In genomic region chr12:115470977-115471376, GRCh38 we compare ENCODE assay signal across 1 cellular context.
TF ChIP-seq lines count a peak whose summit lies in the region.

No MANE protein-coding gene starts in this region.

TF ChIP-seq in H1, 55 proteins besides CTCF, POLR2A, EP300 and RAD21 (continued from another document):
- TF ChIP-seq ASH2L (IDR thresholded peaks at IDR 0.05; ENCODE audit: low read length) (no peak), USF2 (IDR thresholded peaks at IDR 0.05; ENCODE audit: low read length) (no peak), CTBP2 (IDR thresholded peaks at IDR 0.05; ENCODE audit: borderline replicate concordance, insufficient read depth, insufficient read length, low read length) (no peak), SP1 (IDR thresholded peaks at IDR 0.05; ENCODE audit: low read depth, low read length) (no peak), CREB1 (IDR thresholded peaks at IDR 0.05) (no peak), JUN (IDR thresholded peaks at IDR 0.05; ENCODE audit: low read depth, low read length) (no peak)
TF ChIP-seq in H1: peak in this region for 0.
